ENCODE assay signal across 1 cellular context in the genomic region with DNA sequence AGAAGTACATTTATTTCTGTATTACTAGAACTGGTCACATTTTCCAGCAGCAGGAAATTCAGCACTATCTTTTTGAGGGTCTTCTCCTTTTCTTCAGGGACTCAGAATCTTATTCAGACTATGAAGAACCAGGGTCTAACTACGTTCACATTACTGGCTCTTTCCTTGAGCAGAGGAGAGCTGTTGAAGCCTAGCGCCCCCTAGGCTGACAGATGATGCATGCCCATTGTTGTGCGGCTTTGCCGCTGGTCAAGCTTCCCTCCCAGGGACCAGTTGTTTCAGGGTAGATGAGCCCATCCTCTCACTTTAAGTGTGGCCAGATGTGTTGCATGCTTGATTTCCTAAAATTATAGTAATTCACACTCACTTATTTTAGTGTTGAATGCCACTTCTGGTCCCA.
TF ChIP-seq lines count a peak whose summit lies in the region.

No MANE protein-coding gene starts in this region.

TF ChIP-seq in H1, 55 proteins besides CTCF, POLR2A, EP300 and RAD21:
- TF ChIP-seq CREB1 (IDR thresholded peaks at IDR 0.05) (peak; percentile 63; the same call in 1 of the 2 replicates), TAF7 (optimal IDR thresholded peaks at IDR 0.05; ENCODE audit: borderline replicate concordance, low read depth, low read length) (no peak), JUND (IDR thresholded peaks at IDR 0.05; ENCODE audit: low read length) (0 out of 2 replicates have a peak, but pooled peaks have one; percentile 27)
